7 cellular contexts compared by ENCODE assay signal in the genomic region with DNA sequence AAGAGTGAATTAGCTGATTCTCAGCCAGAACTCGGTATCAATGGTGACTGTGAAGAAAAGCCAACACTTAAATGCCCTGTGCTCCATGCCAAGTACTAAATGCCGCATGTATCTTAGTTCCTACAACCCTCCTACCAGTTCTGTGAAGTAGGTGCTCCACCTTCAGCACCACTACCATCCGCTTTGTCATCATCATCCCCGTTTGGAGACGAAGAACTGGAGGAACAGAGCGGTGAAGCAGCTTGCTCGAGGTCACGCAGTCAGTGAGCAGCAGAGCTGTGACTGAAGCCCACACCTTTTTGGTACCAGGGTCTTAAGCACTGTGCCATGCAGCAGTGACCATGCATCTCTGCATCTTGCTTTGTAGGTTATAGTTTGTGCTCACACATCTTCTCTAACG.
"Had no signal": no experiment of that assay in that cellular context is flagged by ENCODE, and none has a peak within 500 bp of the region (broad histone marks: within the 10 kb centered on the region; RNA-seq: fewer than 3 reads in every experiment).

No MANE protein-coding gene starts in this region.

- H3K27ac ChIP-seq: GM23248 had no signal

- FAIRE-seq: H54, HTR-8/SVneo had no signal

- H3K4me3 ChIP-seq: GM23248 had no signal

- H2AFZ ChIP-seq: GM23248 had no signal

- H3K9ac ChIP-seq: GM23248 had no signal

- DNase-seq: GM23248, GOT3, H9, HCEC 1CT, IMR-90 had no signal
